1 cellular context compared by ENCODE assay signal in the genomic region with DNA sequence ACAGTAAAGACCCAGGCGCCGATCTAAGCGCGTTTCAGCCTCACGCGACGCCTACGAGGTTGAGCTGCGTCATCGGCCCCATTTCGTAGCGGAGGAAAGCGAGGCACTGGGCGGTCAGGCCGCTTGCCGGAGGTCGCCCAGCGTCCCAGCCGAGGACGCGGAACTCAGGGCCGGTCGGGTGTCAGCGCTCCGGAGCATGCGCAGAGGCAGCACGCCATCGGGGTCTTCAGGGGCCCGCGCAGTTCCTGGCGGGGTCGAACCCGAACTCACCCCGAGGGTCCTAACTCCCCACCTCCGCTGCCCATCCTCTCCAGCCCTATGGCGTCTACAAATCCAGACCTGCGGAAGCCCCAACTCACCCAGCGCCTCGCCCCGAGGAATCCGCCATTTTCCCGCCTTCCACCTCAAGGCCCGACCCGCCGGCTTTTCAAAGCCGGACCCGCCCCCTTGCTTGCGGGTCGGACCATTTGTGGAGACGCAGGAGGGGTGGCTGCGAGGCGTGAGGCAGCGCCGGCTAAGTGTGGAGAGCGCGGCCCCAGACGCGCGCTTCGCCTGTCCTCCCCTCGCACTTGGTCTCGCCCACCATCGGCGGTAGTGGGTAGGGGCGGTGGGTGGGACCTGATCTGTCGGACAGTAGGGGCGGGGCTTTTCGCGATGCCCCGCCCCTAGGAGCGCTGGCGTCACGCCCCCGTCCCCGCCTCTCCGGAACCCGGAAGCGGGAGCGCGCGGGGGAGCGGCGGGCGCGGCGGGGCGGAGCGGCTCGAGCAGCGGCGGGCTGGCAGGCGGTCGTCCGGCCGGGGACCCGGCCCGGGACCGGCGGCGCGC.
TF ChIP-seq lines count a peak whose summit lies in the region.

A gene with protein sequence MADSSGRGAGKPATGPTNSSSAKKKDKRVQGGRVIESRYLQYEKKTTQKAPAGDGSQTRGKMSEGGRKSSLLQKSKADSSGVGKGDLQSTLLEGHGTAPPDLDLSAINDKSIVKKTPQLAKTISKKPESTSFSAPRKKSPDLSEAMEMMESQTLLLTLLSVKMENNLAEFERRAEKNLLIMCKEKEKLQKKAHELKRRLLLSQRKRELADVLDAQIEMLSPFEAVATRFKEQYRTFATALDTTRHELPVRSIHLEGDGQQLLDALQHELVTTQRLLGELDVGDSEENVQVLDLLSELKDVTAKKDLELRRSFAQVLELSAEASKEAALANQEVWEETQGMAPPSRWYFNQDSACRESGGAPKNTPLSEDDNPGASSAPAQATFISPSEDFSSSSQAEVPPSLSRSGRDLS (minus strand): TSS at position 418 of the 825 bp plus-strand sequence. CDS start 30 bp downstream, at position 388.
Gene MYO9B, plus strand, starts transcription at position 743 of the 825 bp plus-strand sequence. CDS start 25,941 bp downstream, outside the sequence.

TF ChIP-seq in IMR-90, 13 proteins besides CTCF, POLR2A, EP300 and RAD21:
- no peak for TF ChIP-seq SMC3 (IDR thresholded peaks at IDR 0.05; ENCODE audit: low read depth, low read length)
- TF ChIP-seq MAFK (IDR thresholded peaks at IDR 0.05; ENCODE audit: low read depth, low read length), result no peak
- TF ChIP-seq CEBPB (IDR thresholded peaks at IDR 0.05; ENCODE audit: low read depth, low read length), result no peak
- 0 out of 2 replicates have a peak, but pooled peaks have one; percentile 11 for TF ChIP-seq NFE2L2 (IDR thresholded peaks at IDR 0.05; ENCODE audit: low read depth, low read length)
- TF ChIP-seq RFX5 (IDR thresholded peaks at IDR 0.05; ENCODE audit: low read depth, low read length), result no peak
- TF ChIP-seq BHLHE40 (IDR thresholded peaks at IDR 0.05; ENCODE audit: low read depth, low read length), result peak; percentile 100
- peak; percentile 100; the same call in 1 of the 2 replicates for TF ChIP-seq CHD1 (IDR thresholded peaks at IDR 0.05; ENCODE audit: low read depth, low read length)
- TF ChIP-seq MXI1 (IDR thresholded peaks at IDR 0.05; ENCODE audit: borderline replicate concordance, low read depth, low read length), result peak; percentile 84
- no peak; the same call in 1 of the 2 replicates for TF ChIP-seq FOS (IDR thresholded peaks at IDR 0.05; ENCODE audit: low read depth, low read length)
- TF ChIP-seq RCOR1 (IDR thresholded peaks at IDR 0.05; ENCODE audit: insufficient replicate concordance, low read length), result no peak
- TF ChIP-seq, protein P1, sequence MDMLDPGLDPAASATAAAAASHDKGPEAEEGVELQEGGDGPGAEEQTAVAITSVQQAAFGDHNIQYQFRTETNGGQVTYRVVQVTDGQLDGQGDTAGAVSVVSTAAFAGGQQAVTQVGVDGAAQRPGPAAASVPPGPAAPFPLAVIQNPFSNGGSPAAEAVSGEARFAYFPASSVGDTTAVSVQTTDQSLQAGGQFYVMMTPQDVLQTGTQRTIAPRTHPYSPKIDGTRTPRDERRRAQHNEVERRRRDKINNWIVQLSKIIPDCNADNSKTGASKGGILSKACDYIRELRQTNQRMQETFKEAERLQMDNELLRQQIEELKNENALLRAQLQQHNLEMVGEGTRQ (IDR thresholded peaks at IDR 0.05; ENCODE audit: low read depth, low read length), result no peak
- TF ChIP-seq ELK1 (IDR thresholded peaks at IDR 0.05; ENCODE audit: borderline replicate concordance, low read depth, low read length), result no peak
- TF ChIP-seq MAZ (IDR thresholded peaks at IDR 0.05; ENCODE audit: borderline replicate concordance, low read depth, low read length), result peak; percentile 93; the same call in 1 of the 2 replicates
